In the genomic region with DNA sequence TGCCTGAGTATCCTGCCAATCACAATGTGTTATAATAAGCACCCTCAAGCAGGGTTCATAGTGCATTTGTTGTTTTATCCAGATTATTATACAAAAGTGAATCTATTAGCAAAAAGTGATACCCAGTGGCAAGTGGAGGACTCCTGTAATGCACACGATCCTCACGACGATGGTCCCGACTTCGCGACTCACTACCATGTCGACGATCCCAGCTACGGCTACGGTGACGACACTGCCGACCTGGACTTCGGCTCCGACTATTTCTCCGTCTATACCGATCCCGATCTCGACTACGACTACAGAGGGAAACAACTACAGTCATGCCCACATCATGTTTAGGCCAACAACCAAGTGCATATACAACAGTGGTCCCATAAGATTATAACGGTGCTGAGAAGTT, we compare ENCODE assay signal across 1 cellular context.
TF ChIP-seq lines count a peak whose summit lies in the region.

No MANE protein-coding gene starts in this region.

TF ChIP-seq in GM12878, 131 proteins besides CTCF, POLR2A, EP300 and RAD21:
- TF ChIP-seq SREBF1 (IDR thresholded peaks at IDR 0.05; ENCODE audit: low read length) (no peak), DPF2 (IDR thresholded peaks at IDR 0.05) (no peak), CREB1 (IDR thresholded peaks at IDR 0.05; ENCODE audit: low read depth) (no peak), ZNF217 (IDR thresholded peaks at IDR 0.05) (no peak), IKZF2 (IDR thresholded peaks at IDR 0.05) (no peak), ELK1 (IDR thresholded peaks at IDR 0.05; ENCODE audit: low read depth, low read length) (no peak)
- TF ChIP-seq, protein P1, sequence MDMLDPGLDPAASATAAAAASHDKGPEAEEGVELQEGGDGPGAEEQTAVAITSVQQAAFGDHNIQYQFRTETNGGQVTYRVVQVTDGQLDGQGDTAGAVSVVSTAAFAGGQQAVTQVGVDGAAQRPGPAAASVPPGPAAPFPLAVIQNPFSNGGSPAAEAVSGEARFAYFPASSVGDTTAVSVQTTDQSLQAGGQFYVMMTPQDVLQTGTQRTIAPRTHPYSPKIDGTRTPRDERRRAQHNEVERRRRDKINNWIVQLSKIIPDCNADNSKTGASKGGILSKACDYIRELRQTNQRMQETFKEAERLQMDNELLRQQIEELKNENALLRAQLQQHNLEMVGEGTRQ (IDR thresholded peaks at IDR 0.05; ENCODE audit: borderline replicate concordance, low read depth, low read length): no peak
